In the genomic region with DNA sequence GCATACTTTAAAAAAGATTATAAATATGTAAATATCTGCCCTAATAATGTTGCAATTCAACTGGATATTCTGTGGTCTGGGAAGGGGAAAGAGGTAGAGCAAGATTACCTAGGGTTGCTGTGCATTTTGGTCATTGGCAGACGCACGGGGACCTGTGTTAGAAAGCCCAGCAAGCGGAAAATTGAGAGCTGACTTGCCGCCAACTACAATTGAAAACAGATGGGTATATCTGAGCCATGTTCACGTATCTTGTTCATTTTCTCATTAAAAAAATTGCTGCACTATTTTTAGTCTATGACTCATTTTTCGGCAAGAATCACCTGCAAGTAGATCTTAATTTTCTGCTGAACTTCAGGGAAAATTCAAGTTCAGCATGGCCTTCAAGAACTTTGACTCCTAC, we compare ENCODE assay signal across 19 cellular contexts.
DNase-seq lines count a peak whose midpoint lies in the region; TF ChIP-seq lines count a peak whose summit lies in the region.
"Had no signal": no experiment of that assay in that cellular context is flagged by ENCODE, and none has a peak within 500 bp of the region (broad histone marks: within the 10 kb centered on the region; RNA-seq: fewer than 3 reads in every experiment).

No MANE protein-coding gene starts in this region.

- no peak for TF ChIP-seq CTCF in WERI-Rb-1 (IDR thresholded peaks at IDR 0.05; ENCODE audit: low read depth, low read length)

- no peak overlapping the region for H3K27ac ChIP-seq in WERI-Rb-1
- H3K27ac ChIP-seq: GM23248 had no signal

- H3K27me3 ChIP-seq in WERI-Rb-1 (ENCODE audit: insufficient read depth, low read depth, severe bottlenecking) = peaks cover 4% of the 10 kb centered on the region

- no peaks in the 10 kb centered on the region for H3K36me3 ChIP-seq in WERI-Rb-1

- peaks cover 6% of the 10 kb centered on the region for H3K9me3 ChIP-seq in WERI-Rb-1 (ENCODE audit: severe bottlenecking)
- H3K9me3 ChIP-seq: SK-N-SH had no signal

- DNase-seq in Ammon's horn (ENCODE audit: low spot score) (peak; percentile 8), NCI-H2171 (lab: John Stamatoyannopoulos, UW) (peak; percentile 52), astrocyte of the hippocampus (ENCODE audit: low read depth, low spot score) (peak; percentile 38), fibroblast of peridontal ligament (ENCODE audit: extremely low read depth) (peak; percentile 5), ureter (ENCODE audit: low spot score) (no peak), WERI-Rb-1 (no peak), MV-4-11 (lab: John Stamatoyannopoulos, UW) (no peak)
- DNase-seq: CD4-positive, alpha-beta T cell; DMS153; GF-D8; GM23248; Karpas-422; NCI-H1105; NCI-H187; NCI-H2107; NCI-H226; NCI-H526; Right ventricle myocardium superior; SK-N-SH had no signal

- no peak overlapping the region for H3K4me3 ChIP-seq in WERI-Rb-1 (ENCODE audit: low read depth, low read length)
- H3K4me3 ChIP-seq: GM23248 had no signal

Comparison
In these comparisons a context has a peak if more than half of its experiments do, and no peak if none do; other contexts are left out.
1. DNase-seq: peak in Ammon's horn (single experiment), NCI-H2171 (single experiment), astrocyte of the hippocampus (single experiment) and fibroblast of peridontal ligament (single experiment); none in ureter (single experiment), WERI-Rb-1 (single experiment) and MV-4-11 (single experiment).